Comparison of ENCODE assay signal across 14 cellular contexts in genomic region chr9:26833792-26834191, GRCh38. TPM values are rescaled to one million over a fixed set of nuclear protein-coding genes. Genes with fewer than 3 reads are reported as not detected.
A peak's percentile ranks its signal among the peaks of the same experiment; 100 is the strongest.
DNase-seq lines count a peak whose midpoint lies in the region; ATAC-seq and TF ChIP-seq lines count a peak whose summit lies in the region.
"Had no signal": no experiment of that assay in that cellular context is flagged by ENCODE, and none has a peak within 500 bp of the region (broad histone marks: within the 10 kb centered on the region; RNA-seq: fewer than 3 reads in every experiment).

No MANE protein-coding gene starts in this region.

- H4K20me1 ChIP-seq in osteoblast (ENCODE audit: insufficient read depth, low read length), result no peaks in the 10 kb centered on the region

- in situ Hi-C loops in KBM-7 (cut with MboI; ENCODE audit: low pct_unique_long_range_greater_than_20kb, low sequenced_read_pairs), result no loop called here

- no peaks in the 10 kb centered on the region for H3K79me2 ChIP-seq in osteoblast (ENCODE audit: insufficient read depth, low read length)

- no peak overlapping the region for H2AFZ ChIP-seq in osteoblast (ENCODE audit: low read length)

- ATAC-seq in HG03159 (IDR thresholded peaks at IDR 0.05; ENCODE audit: unreplicated experiment), result no peak
- no peak for ATAC-seq in GM19395 (IDR thresholded peaks at IDR 0.05; ENCODE audit: unreplicated experiment)
- ATAC-seq: naive thymus-derived CD8-positive, alpha-beta T cell; right lobe of liver had no signal

- no peak overlapping the region for H3K4me2 ChIP-seq in osteoblast (ENCODE audit: insufficient read depth, low read length)

- no peaks in the 10 kb centered on the region for H3K4me1 ChIP-seq in osteoblast (ENCODE audit: insufficient read depth, low read length)
- H3K4me1 ChIP-seq: right lobe of liver had no signal

- no peaks in the 10 kb centered on the region for H3K36me3 ChIP-seq in osteoblast (ENCODE audit: insufficient read depth, low read length)
- H3K36me3 ChIP-seq: right lobe of liver had no signal

- H3K9me3 ChIP-seq in osteoblast (ENCODE audit: low read depth, low read length), result no peaks in the 10 kb centered on the region
- H3K9me3 ChIP-seq: right lobe of liver had no signal

- no peak for TF ChIP-seq CTCF in osteoblast (IDR thresholded peaks at IDR 0.05; ENCODE audit: extremely low read depth, low read depth, low read length)

- no peaks in the 10 kb centered on the region for H3K27me3 ChIP-seq in osteoblast (ENCODE audit: insufficient read depth, low read length)
- H3K27me3 ChIP-seq: right lobe of liver had no signal

- DNase-seq in ELF-1 (ENCODE audit: low read depth, low spot score) (peak; percentile 84), KBM-7 (peak; percentile 65), dermis blood vessel endothelial cell (peak; percentile 19), osteoblast (ENCODE audit: insufficient read length, low spot score, missing footprints) (peak; percentile 38)
- DNase-seq in stimulated activated CD4-positive, alpha-beta T cell treated with anti-CD3 and anti-CD28 coated beads, Interleukin-15, amount 100 ng/mL, for 24 hours, result no peak
- DNase-seq: activated CD4-positive, alpha-beta T cell treated with anti-CD3 and anti-CD28 coated beads, Interleukin-2, amount 50 U/mL, for 48 hours; activated effector memory CD4-positive, alpha-beta T cell treated with anti-CD3 and anti-CD28 coated beads, Interleukin-2, amount 50 U/mL, for 16 hours; naive thymus-derived CD8-positive, alpha-beta T cell; NCI-H1105 treated with DMSO at 0.1 percent for 48 hours; right lobe of liver; SIG-M5; stimulated activated naive CD4-positive, alpha-beta T cell treated with Interleukin-2 at 50 U/mL for 16 hours had no signal

- no peak overlapping the region for H3K4me3 ChIP-seq in osteoblast (ENCODE audit: insufficient read depth, low read length)
- H3K4me3 ChIP-seq: right lobe of liver had no signal

- no peak overlapping the region for H3K27ac ChIP-seq in osteoblast (ENCODE audit: low read depth, low read length)
- H3K27ac ChIP-seq: right lobe of liver had no signal

RNA-seq across cellular contexts. Expression of gene CAAP1, which starts 58.8 kb away (rescaled TPM):
- 18.0 and 25.3 TPM in 2 replicates for total RNA-seq in dermis blood vessel endothelial cell
- total RNA-seq in osteoblast, result 13.8 and 18.3 TPM in 2 replicates
